ENCODE assay signal across 18 cellular contexts in the genomic region with DNA sequence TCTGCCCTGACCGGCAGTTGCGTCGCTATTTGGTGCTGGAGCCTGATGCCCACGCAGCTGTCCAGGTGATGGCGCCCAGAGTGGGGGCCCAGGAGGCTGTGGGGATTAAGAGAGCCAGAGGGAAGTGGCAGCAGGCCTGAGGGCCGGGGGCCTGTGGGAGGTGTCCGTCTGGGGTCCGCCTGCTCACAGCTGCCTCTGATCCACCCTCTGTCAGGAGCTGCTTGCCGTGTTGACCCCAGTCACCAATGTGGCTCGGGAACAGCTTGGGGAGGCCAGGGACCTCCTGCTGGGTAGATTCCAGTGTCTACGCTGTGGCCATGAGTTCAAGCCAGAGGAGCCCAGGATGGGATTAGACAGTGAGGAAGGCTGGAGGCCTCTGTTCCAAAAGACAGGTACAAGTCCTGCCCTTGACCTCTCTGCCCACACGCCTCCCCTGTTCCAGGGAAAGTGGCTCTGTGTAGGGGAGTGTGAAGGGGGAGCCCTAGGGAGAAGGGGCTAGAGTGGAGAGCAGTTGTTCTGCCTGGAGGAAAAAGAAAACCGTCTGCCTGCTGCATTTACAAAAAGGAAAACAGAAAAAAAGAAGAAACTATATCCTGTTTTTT. TPM values are rescaled to one million over a fixed set of nuclear protein-coding genes. Genes with fewer than 3 reads are reported as not detected.
"Had no signal": no experiment of that assay in that cellular context is flagged by ENCODE, and none has a peak within 500 bp of the region (broad histone marks: within the 10 kb centered on the region; RNA-seq: fewer than 3 reads in every experiment).

No MANE protein-coding gene starts in this region.

- H3K9me3 Mint-ChIP-seq: activated CD4-positive, alpha-beta memory T cell treated with anti-CD3 and anti-CD28 coated beads for 36 hours; activated naive CD4-positive, alpha-beta T cell treated with anti-CD3 and anti-CD28 coated beads, Interleukin-2, amount 50 U/mL, for 72 hours; activated T-cell treated with anti-CD3 and anti-CD28 coated beads, Interleukin-2, amount 50 U/mL, for 72 hours; central memory CD8-positive, alpha-beta T cell; natural killer cell treated with Interleukin-12 subunit alpha and Interleukin-12 subunit beta and Interleukin-15 and Interleukin-18, amount 100 ng/mL, for 72 hours had no signal

- H3K4me1 ChIP-seq: thyroid gland, vagina had no signal

- H3K4me3 Mint-ChIP-seq: activated CD4-positive, alpha-beta memory T cell treated with anti-CD3 and anti-CD28 coated beads for 36 hours; activated T-cell treated with anti-CD3 and anti-CD28 coated beads, Interleukin-2, amount 50 U/mL, for 72 hours; central memory CD8-positive, alpha-beta T cell; natural killer cell treated with Interleukin-12 subunit alpha and Interleukin-12 subunit beta and Interleukin-15 and Interleukin-18, amount 100 ng/mL, for 72 hours had no signal

- H3K27me3 ChIP-seq: gastrocnemius medialis, thyroid gland, vagina had no signal

- DNase-seq: activated CD4-positive, alpha-beta memory T cell treated with anti-CD3 and anti-CD28 coated beads for 36 hours; activated CD4-positive, alpha-beta T cell treated with anti-CD3 and anti-CD28 coated beads for 1 hour; activated gamma-delta T cell; activated T-cell treated with anti-CD3 and anti-CD28 coated beads, Interleukin-2, amount 50 U/mL, for 72 hours; amniotic stem cell; effector CD8-positive, alpha-beta T cell; gastrocnemius medialis; hippocampal formation; kidney; mesenchymal stem cell; stimulated activated CD4-positive, alpha-beta T cell treated with anti-CD3 and anti-CD28 coated beads, Interleukin-1b, Interleukin-23, amount 100 ng/mL, for 48 hours; T-helper 1 cell; T1000; thyroid gland had no signal

- H3K9me3 ChIP-seq: gastrocnemius medialis, thyroid gland, vagina had no signal

- H3K27ac Mint-ChIP-seq: activated CD4-positive, alpha-beta memory T cell treated with anti-CD3 and anti-CD28 coated beads for 36 hours; activated T-cell treated with anti-CD3 and anti-CD28 coated beads, Interleukin-2, amount 50 U/mL, for 72 hours; natural killer cell treated with Interleukin-12 subunit alpha and Interleukin-12 subunit beta and Interleukin-15 and Interleukin-18, amount 100 ng/mL, for 72 hours had no signal

- H3K27me3 Mint-ChIP-seq: activated CD4-positive, alpha-beta memory T cell treated with anti-CD3 and anti-CD28 coated beads for 36 hours; central memory CD8-positive, alpha-beta T cell; natural killer cell treated with Interleukin-12 subunit alpha and Interleukin-12 subunit beta and Interleukin-15 and Interleukin-18, amount 100 ng/mL, for 72 hours had no signal

- H3K4me3 ChIP-seq: gastrocnemius medialis, thyroid gland, vagina had no signal

- H3K27ac ChIP-seq: thyroid gland, vagina had no signal

RNA-seq across cellular contexts. Expression of a gene that starts 18.2 kb away (rescaled TPM):
- total RNA-seq: activated CD4-positive, alpha-beta memory T cell treated with anti-CD3 and anti-CD28 coated beads for 36 hours; activated naive CD4-positive, alpha-beta T cell treated with anti-CD3 and anti-CD28 coated beads, Interleukin-2, amount 50 U/mL, for 72 hours; activated T-cell treated with anti-CD3 and anti-CD28 coated beads, Interleukin-2, amount 50 U/mL, for 72 hours; natural killer cell treated with Interleukin-12 subunit alpha and Interleukin-12 subunit beta and Interleukin-15 and Interleukin-18, amount 100 ng/mL, for 72 hours had no signal

RNA-seq across cellular contexts. Expression of a gene that starts 37.1 kb away (rescaled TPM):
- total RNA-seq: activated CD4-positive, alpha-beta memory T cell treated with anti-CD3 and anti-CD28 coated beads for 36 hours; activated T-cell treated with anti-CD3 and anti-CD28 coated beads, Interleukin-2, amount 50 U/mL, for 72 hours; natural killer cell treated with Interleukin-12 subunit alpha and Interleukin-12 subunit beta and Interleukin-15 and Interleukin-18, amount 100 ng/mL, for 72 hours had no signal
